8 cellular contexts compared by ENCODE assay signal in the genomic region with DNA sequence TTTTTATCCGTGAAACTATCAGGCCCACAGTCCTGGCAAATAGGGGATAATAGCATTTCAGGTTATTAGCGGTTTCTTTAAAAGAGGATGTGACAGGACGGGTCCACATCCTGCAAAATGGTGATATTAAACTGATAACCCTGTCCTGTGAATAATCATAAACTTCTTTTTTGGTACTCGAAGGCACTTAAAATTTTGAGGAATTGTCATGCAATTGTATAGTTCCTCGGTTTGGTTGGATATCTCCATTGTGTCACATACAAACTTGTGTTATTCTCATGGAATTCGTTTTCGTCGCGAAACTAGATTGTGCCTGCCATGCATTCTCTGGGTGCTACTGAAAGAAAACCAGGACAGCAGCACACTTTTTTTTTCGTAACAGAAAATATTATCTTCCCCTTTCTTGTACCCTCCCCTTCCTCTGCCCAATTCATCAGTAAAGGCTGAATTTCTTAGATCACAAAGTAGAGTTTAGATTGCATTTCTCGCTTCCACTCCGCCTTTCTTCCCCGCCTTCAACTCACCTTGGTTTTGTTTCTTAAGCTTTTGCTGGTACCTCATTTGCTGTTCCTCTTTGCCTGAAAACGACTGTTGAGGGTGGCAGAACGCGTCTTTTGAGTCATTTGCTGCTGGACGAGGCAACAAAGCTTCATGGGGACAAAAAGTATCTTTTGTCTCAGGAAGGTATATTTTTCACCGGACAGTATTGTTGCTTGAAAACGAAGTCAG. TPM values are rescaled to one million over a fixed set of nuclear protein-coding genes. Genes with fewer than 3 reads are reported as not detected.
DNase-seq lines count a peak whose midpoint lies in the region; ATAC-seq and TF ChIP-seq lines count a peak whose summit lies in the region.

No MANE protein-coding gene starts in this region.

- no peaks in the 10 kb centered on the region for H4K20me1 ChIP-seq in GM23248 (ENCODE audit: insufficient read depth)

- peaks cover 17 to 48% of the 10 kb centered on the region in 2 donors for H3K4me1 Mint-ChIP-seq in stimulated activated naive B cell treated with anti-CD40 and anti-IgM and Interleukin-4, amounts not matched to agents 10 μg/mL and 1 μg/mL and 100 μg/mL, for 72 hours

- TF ChIP-seq CTCF in WERI-Rb-1 (IDR thresholded peaks at IDR 0.05; ENCODE audit: low read depth, low read length), result no peak

- H3K27me3 ChIP-seq in GM23248 (replicated peaks; ENCODE audit: insufficient read depth) (no peaks in the 10 kb centered on the region), WERI-Rb-1 (ENCODE audit: insufficient read depth, low read depth, severe bottlenecking) (no peaks in the 10 kb centered on the region)

- peaks cover 7% of the 10 kb centered on the region; the same call in 1 of the 2 replicates for H3K4me1 ChIP-seq in GM23248 (ENCODE audit: insufficient read depth)

- H3K4me2 ChIP-seq in GM23248 (ENCODE audit: unreplicated experiment), result peak overlapping the region; percentile 93

- H3K79me2 ChIP-seq in GM23248 (ENCODE audit: insufficient read depth), result peaks cover 55% of the 10 kb centered on the region

- 66 to 69% methylated on average over 19 of the region's 19 CpGs for WGBS in GM23248 (ENCODE audit: low coverage in 1 of 2, low lambda C conversion rate in 2 of 2, missing lambda C conversion rate in 2 of 2), 2 experiments

- H3K9me3 ChIP-seq in GM23248 (ENCODE audit: low read depth), result no peaks in the 10 kb centered on the region
- peaks cover 6% of the 10 kb centered on the region for H3K9me3 ChIP-seq in WERI-Rb-1 (ENCODE audit: severe bottlenecking)

- no peaks in the 10 kb centered on the region for H3K9me2 ChIP-seq in GM23248 (ENCODE audit: insufficient read depth)

- H3K4me3 Mint-ChIP-seq in stimulated activated naive B cell treated with anti-CD40 and anti-IgM and Interleukin-4, amounts not matched to agents 10 μg/mL and 1 μg/mL and 100 μg/mL, for 72 hours, result no peak overlapping the region

- H3K9ac ChIP-seq in GM23248, result peak overlapping the region; percentile 74

- H3K36me3 ChIP-seq in GM23248 (ENCODE audit: low read depth), result no peaks in the 10 kb centered on the region
- peaks cover 3% of the 10 kb centered on the region for H3K36me3 ChIP-seq in WERI-Rb-1

- ATAC-seq in stimulated activated naive B cell treated with anti-CD40 and anti-IgM and Interleukin-4, amounts not matched to agents 10 μg/mL and 1 μg/mL and 100 μg/mL, for 72 hours (replicated peaks), result peak; percentile 13 to 31

- H3K4me3 ChIP-seq in GM23248 (peak overlapping the region; percentile 89), WERI-Rb-1 (ENCODE audit: low read depth, low read length) (peak overlapping the region; percentile 93), iPS-11a (ENCODE audit: low read depth, low read length) (peak overlapping the region; percentile 88)

- H3K9me3 Mint-ChIP-seq in stimulated activated naive B cell treated with anti-CD40 and anti-IgM and Interleukin-4, amounts not matched to agents 10 μg/mL and 1 μg/mL and 100 μg/mL, for 72 hours, result no peaks in the 10 kb centered on the region

- H3K36me3 Mint-ChIP-seq in stimulated activated naive B cell treated with anti-CD40 and anti-IgM and Interleukin-4, amounts not matched to agents 10 μg/mL and 1 μg/mL and 100 μg/mL, for 72 hours, result peaks cover 5 to 11% of the 10 kb centered on the region in 2 donors

- peak overlapping the region; percentile 60 for H3K27ac Mint-ChIP-seq in stimulated activated naive B cell treated with anti-CD40 and anti-IgM and Interleukin-4, amounts not matched to agents 10 μg/mL and 1 μg/mL and 100 μg/mL, for 72 hours

- peak overlapping the region; percentile 95 for H2AFZ ChIP-seq in GM23248

- H3K27me3 Mint-ChIP-seq in stimulated activated naive B cell treated with anti-CD40 and anti-IgM and Interleukin-4, amounts not matched to agents 10 μg/mL and 1 μg/mL and 100 μg/mL, for 72 hours, result no peaks in the 10 kb centered on the region

- DNase-seq in EL (peak; percentile 8), GM23248 (no peak), WERI-Rb-1 (no peak), T-helper 9 cell (no peak), activated gamma-delta T cell (lab: John Stamatoyannopoulos, UW) (no peak), A172 (ENCODE audit: low spot score) (no peak)
- DNase-seq in stimulated activated naive B cell treated with anti-CD40 and anti-IgM and Interleukin-4, amounts not matched to agents 10 μg/mL and 1 μg/mL and 100 μg/mL, for 72 hours, result no peak

- in situ Hi-C loops in GM23248 (cut with MboI), result no loop called here

- H3K27ac ChIP-seq in GM23248 (no peak overlapping the region), WERI-Rb-1 (peak overlapping the region; percentile 89)

- no peaks in the 10 kb centered on the region for H3F3A ChIP-seq in GM23248 (ENCODE audit: insufficient read depth)

RNA-seq across cellular contexts. Expression of a gene that starts 1.3 kb away (rescaled TPM):
- 16.0 and 17.8 TPM in 2 replicates for total RNA-seq in GM23248 (2014; rRNA removed; shearing (Covaris generic))
- 7.9 and 8.3 TPM in 2 replicates for polyA plus RNA-seq in GM23248 (2016; fragmentation: Nextera tagmentation; extraction: Ambion mirVana)
- 25.4 and 28.1 TPM in 2 replicates for total RNA-seq in A172 (2014; rRNA removed; shearing (Covaris generic))
